Comparison of ENCODE assay signal across 8 cellular contexts in genomic region chr1:21909787-21910503, GRCh38.
DNase-seq lines count a peak whose midpoint lies in the region; ATAC-seq lines count a peak whose summit lies in the region.

No MANE protein-coding gene starts in this region.

- peaks cover 19% of the 10 kb centered on the region for H3K4me1 Mint-ChIP-seq in activated naive CD4-positive, alpha-beta T cell treated with anti-CD3 and anti-CD28 coated beads, Interleukin-2, amount 50 U/mL, for 24 hours

- H3K36me3 Mint-ChIP-seq in activated naive CD4-positive, alpha-beta T cell treated with anti-CD3 and anti-CD28 coated beads, Interleukin-2, amount 50 U/mL, for 24 hours = no peaks in the 10 kb centered on the region

- H3K27me3 Mint-ChIP-seq in activated naive CD4-positive, alpha-beta T cell treated with anti-CD3 and anti-CD28 coated beads, Interleukin-2, amount 50 U/mL, for 24 hours = no peaks in the 10 kb centered on the region

- DNase-seq in Kasumi-1 (lab: John Stamatoyannopoulos, UW) (peak; percentile 94 to 95), islet precursor cell (peak; percentile 87), NCI-H1417 (lab: John Stamatoyannopoulos, UW) (no peak), NCI-H526 (lab: John Stamatoyannopoulos, UW) (no peak), glomerular visceral epithelial cell (ENCODE audit: extremely low spot score) (no peak)
- peak; percentile 15 for DNase-seq in stimulated activated CD8-positive, alpha-beta memory T cell treated with anti-CD3 and anti-CD28 coated beads, Interleukin-12 subunit alpha, Interleukin-12 subunit beta, amount 100 ng/mL, for 4 hours (ENCODE audit: low read depth)

- ATAC-seq in GM21723 (IDR thresholded peaks at IDR 0.05; ENCODE audit: unreplicated experiment) = no peak

- no peak overlapping the region for H3K27ac Mint-ChIP-seq in activated naive CD4-positive, alpha-beta T cell treated with anti-CD3 and anti-CD28 coated beads, Interleukin-2, amount 50 U/mL, for 24 hours

- H3K9me3 Mint-ChIP-seq in activated naive CD4-positive, alpha-beta T cell treated with anti-CD3 and anti-CD28 coated beads, Interleukin-2, amount 50 U/mL, for 24 hours = no peaks in the 10 kb centered on the region

- peak overlapping the region; percentile 4 for H3K4me3 Mint-ChIP-seq in activated naive CD4-positive, alpha-beta T cell treated with anti-CD3 and anti-CD28 coated beads, Interleukin-2, amount 50 U/mL, for 24 hours

Comparison
In these comparisons a context has a peak if more than half of its experiments do, and no peak if none do; other contexts are left out.
1. DNase-seq: peak in Kasumi-1 (2 of 2), islet precursor cell (single experiment) and stimulated activated CD8-positive, alpha-beta memory T cell treated with anti-CD3 and anti-CD28 coated beads, Interleukin-12 subunit alpha, Interleukin-12 subunit beta, amount 100 ng/mL, for 4 hours (single experiment); none in NCI-H1417 (0 of 3), NCI-H526 (0 of 2) and glomerular visceral epithelial cell (single experiment).